ENCODE assay signal across 2 cellular contexts in the genomic region with DNA sequence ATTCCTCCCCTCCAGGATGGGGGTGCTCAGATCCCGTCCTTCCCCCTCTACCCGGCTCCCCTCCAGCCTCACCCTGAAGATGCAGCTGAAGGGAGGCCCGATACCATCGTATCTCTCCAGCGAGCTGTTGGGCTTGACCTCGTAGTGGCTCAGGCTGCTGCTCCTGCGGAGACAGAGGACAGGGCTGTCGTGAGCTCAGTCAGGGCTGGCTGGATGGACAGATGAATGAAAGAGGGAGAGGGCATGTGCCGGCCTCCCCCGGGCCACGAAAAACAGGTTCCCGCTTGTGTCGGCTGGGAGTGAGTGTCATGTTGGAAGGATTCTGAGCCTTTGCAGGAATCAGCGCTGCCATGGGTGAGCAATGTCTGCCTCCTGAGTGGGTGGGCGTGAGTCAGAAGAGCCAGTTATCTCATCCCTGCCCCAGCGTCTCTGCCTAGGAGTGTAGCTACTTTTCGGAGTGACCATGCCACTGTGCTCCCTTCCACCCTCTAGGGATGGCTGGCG.
TF ChIP-seq lines count a peak whose summit lies in the region.

No MANE protein-coding gene starts in this region.

TF ChIP-seq in SK-N-SH treated with all-trans-retinoic acid at 6 μM for 48 hours, 23 proteins besides CTCF, POLR2A, EP300 and RAD21 (continued from another document):
- no peak for TF ChIP-seq ISL1 (CRISPR knock-in tag; IDR thresholded peaks at IDR 0.05)
TF ChIP-seq in SK-N-SH treated with all-trans-retinoic acid at 6 μM for 48 hours: peak in this region for 0.

TF ChIP-seq in HepG2, 621 proteins besides CTCF, POLR2A, EP300 and RAD21 (continued from another document):
- no peak for TF ChIP-seq ZNF563 (CRISPR knock-in tag; IDR thresholded peaks at IDR 0.05)
- TF ChIP-seq, protein P1, sequence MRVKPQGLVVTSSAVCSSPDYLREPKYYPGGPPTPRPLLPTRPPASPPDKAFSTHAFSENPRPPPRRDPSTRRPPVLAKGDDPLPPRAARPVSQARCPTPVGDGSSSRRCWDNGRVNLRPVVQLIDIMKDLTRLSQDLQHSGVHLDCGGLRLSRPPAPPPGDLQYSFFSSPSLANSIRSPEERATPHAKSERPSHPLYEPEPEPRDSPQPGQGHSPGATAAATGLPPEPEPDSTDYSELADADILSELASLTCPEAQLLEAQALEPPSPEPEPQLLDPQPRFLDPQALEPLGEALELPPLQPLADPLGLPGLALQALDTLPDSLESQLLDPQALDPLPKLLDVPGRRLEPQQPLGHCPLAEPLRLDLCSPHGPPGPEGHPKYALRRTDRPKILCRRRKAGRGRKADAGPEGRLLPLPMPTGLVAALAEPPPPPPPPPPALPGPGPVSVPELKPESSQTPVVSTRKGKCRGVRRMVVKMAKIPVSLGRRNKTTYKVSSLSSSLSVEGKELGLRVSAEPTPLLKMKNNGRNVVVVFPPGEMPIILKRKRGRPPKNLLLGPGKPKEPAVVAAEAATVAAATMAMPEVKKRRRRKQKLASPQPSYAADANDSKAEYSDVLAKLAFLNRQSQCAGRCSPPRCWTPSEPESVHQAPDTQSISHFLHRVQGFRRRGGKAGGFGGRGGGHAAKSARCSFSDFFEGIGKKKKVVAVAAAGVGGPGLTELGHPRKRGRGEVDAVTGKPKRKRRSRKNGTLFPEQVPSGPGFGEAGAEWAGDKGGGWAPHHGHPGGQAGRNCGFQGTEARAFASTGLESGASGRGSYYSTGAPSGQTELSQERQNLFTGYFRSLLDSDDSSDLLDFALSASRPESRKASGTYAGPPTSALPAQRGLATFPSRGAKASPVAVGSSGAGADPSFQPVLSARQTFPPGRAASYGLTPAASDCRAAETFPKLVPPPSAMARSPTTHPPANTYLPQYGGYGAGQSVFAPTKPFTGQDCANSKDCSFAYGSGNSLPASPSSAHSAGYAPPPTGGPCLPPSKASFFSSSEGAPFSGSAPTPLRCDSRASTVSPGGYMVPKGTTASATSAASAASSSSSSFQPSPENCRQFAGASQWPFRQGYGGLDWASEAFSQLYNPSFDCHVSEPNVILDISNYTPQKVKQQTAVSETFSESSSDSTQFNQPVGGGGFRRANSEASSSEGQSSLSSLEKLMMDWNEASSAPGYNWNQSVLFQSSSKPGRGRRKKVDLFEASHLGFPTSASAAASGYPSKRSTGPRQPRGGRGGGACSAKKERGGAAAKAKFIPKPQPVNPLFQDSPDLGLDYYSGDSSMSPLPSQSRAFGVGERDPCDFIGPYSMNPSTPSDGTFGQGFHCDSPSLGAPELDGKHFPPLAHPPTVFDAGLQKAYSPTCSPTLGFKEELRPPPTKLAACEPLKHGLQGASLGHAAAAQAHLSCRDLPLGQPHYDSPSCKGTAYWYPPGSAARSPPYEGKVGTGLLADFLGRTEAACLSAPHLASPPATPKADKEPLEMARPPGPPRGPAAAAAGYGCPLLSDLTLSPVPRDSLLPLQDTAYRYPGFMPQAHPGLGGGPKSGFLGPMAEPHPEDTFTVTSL (CRISPR knock-in tag; IDR thresholded peaks at IDR 0.05; ENCODE audit: borderline replicate concordance), result no peak
- no peak for TF ChIP-seq ZNF329 (CRISPR knock-in tag; IDR thresholded peaks at IDR 0.05; ENCODE audit: low read depth)
- TF ChIP-seq, protein P2, sequence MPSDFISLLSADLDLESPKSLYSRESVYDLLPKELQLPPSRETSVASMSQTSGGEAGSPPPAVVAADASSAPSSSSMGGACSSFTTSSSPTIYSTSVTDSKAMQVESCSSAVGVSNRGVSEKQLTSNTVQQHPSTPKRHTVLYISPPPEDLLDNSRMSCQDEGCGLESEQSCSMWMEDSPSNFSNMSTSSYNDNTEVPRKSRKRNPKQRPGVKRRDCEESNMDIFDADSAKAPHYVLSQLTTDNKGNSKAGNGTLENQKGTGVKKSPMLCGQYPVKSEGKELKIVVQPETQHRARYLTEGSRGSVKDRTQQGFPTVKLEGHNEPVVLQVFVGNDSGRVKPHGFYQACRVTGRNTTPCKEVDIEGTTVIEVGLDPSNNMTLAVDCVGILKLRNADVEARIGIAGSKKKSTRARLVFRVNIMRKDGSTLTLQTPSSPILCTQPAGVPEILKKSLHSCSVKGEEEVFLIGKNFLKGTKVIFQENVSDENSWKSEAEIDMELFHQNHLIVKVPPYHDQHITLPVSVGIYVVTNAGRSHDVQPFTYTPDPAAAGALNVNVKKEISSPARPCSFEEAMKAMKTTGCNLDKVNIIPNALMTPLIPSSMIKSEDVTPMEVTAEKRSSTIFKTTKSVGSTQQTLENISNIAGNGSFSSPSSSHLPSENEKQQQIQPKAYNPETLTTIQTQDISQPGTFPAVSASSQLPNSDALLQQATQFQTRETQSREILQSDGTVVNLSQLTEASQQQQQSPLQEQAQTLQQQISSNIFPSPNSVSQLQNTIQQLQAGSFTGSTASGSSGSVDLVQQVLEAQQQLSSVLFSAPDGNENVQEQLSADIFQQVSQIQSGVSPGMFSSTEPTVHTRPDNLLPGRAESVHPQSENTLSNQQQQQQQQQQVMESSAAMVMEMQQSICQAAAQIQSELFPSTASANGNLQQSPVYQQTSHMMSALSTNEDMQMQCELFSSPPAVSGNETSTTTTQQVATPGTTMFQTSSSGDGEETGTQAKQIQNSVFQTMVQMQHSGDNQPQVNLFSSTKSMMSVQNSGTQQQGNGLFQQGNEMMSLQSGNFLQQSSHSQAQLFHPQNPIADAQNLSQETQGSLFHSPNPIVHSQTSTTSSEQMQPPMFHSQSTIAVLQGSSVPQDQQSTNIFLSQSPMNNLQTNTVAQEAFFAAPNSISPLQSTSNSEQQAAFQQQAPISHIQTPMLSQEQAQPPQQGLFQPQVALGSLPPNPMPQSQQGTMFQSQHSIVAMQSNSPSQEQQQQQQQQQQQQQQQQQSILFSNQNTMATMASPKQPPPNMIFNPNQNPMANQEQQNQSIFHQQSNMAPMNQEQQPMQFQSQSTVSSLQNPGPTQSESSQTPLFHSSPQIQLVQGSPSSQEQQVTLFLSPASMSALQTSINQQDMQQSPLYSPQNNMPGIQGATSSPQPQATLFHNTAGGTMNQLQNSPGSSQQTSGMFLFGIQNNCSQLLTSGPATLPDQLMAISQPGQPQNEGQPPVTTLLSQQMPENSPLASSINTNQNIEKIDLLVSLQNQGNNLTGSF (CRISPR knock-in tag; IDR thresholded peaks at IDR 0.05), result no peak
- no peak for TF ChIP-seq ZNF766 (CRISPR knock-in tag; IDR thresholded peaks at IDR 0.05; ENCODE audit: borderline replicate concordance)
- TF ChIP-seq, protein P3, sequence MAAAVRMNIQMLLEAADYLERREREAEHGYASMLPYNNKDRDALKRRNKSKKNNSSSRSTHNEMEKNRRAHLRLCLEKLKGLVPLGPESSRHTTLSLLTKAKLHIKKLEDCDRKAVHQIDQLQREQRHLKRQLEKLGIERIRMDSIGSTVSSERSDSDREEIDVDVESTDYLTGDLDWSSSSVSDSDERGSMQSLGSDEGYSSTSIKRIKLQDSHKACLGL (CRISPR knock-in tag; IDR thresholded peaks at IDR 0.05), result no peak
- TF ChIP-seq GTF3A (CRISPR knock-in tag; conservative IDR thresholded peaks at IDR 0.05), result no peak
- no peak for TF ChIP-seq ATF1 (CRISPR knock-in tag; IDR thresholded peaks at IDR 0.05)
- TF ChIP-seq, protein P4, sequence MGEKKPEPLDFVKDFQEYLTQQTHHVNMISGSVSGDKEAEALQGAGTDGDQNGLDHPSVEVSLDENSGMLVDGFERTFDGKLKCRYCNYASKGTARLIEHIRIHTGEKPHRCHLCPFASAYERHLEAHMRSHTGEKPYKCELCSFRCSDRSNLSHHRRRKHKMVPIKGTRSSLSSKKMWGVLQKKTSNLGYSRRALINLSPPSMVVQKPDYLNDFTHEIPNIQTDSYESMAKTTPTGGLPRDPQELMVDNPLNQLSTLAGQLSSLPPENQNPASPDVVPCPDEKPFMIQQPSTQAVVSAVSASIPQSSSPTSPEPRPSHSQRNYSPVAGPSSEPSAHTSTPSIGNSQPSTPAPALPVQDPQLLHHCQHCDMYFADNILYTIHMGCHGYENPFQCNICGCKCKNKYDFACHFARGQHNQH (CRISPR knock-in tag; IDR thresholded peaks at IDR 0.05), result no peak
- TF ChIP-seq NR2F6 (IDR thresholded peaks at IDR 0.05), result no peak
- TF ChIP-seq NR2F6 (CRISPR knock-in tag; IDR thresholded peaks at IDR 0.05), result no peak
- no peak for TF ChIP-seq ZNF432 (CRISPR knock-in tag; IDR thresholded peaks at IDR 0.05; ENCODE audit: borderline replicate concordance)
- TF ChIP-seq ELF4 (CRISPR knock-in tag; IDR thresholded peaks at IDR 0.05; ENCODE audit: borderline replicate concordance), result no peak
- TF ChIP-seq MATR3 (CRISPR knock-in tag; IDR thresholded peaks at IDR 0.05), result no peak
